Comparison of ENCODE assay signal across 9 cellular contexts in genomic region chrX:131792356-131792749, GRCh38.
DNase-seq lines count a peak whose midpoint lies in the region; ATAC-seq, FAIRE-seq and TF ChIP-seq lines count a peak whose summit lies in the region.
"Had no signal": no experiment of that assay in that cellular context is flagged by ENCODE, and none has a peak within 500 bp of the region (broad histone marks: within the 10 kb centered on the region; RNA-seq: fewer than 3 reads in every experiment).

No MANE protein-coding gene starts in this region.

- H3F3A ChIP-seq in smooth muscle cell (ENCODE audit: low read depth): no peaks in the 10 kb centered on the region

- TF ChIP-seq CTCF in 22Rv1 (IDR thresholded peaks at IDR 0.05) (peak; percentile 18; the same call in 1 of the 2 replicates), bronchial epithelial cell (IDR thresholded peaks at IDR 0.05; ENCODE audit: insufficient read depth, low read length, severe bottlenecking) (no peak), psoas muscle (IDR thresholded peaks at IDR 0.05) (peak; percentile 58), smooth muscle cell (IDR thresholded peaks at IDR 0.05; ENCODE audit: borderline replicate concordance, insufficient read depth, poor library complexity, severe bottlenecking) (no peak)

- DNase-seq in NCI-H1436 treated with DMSO at 0.1 percent for 48 hours (lab: John Stamatoyannopoulos, UW) (peak; percentile 16), bronchial epithelial cell (ENCODE audit: low read depth) (no peak), psoas muscle (peak; percentile 82 to 91), H7 (no peak), smooth muscle cell (lab: John Stamatoyannopoulos, UW; ENCODE audit: unreplicated experiment) (no peak), KG1 (lab: John Stamatoyannopoulos, UW) (no peak)

- peak; percentile 81 for FAIRE-seq in bronchial epithelial cell (lab: Jason Lieb, UNC)
- FAIRE-seq: G401.6 had no signal

- H3K27ac ChIP-seq in 22Rv1 (peak overlapping the region; percentile 90), psoas muscle (peak overlapping the region; percentile 87), smooth muscle cell (ENCODE audit: low read depth) (no peak overlapping the region)

- H3K4me3 ChIP-seq in bronchial epithelial cell (ENCODE audit: low read depth, low read length) (no peak overlapping the region), psoas muscle (peak overlapping the region; percentile 65), H7 (ENCODE audit: insufficient read depth, low read depth, low read length) (no peak overlapping the region), smooth muscle cell (no peak overlapping the region)

- ATAC-seq in GM18873 (IDR thresholded peaks at IDR 0.05; ENCODE audit: low FRiP score, unreplicated experiment) (peak; percentile 68), psoas muscle (peak; percentile 90 to 93 (median 92))

- no peak overlapping the region for H3K9ac ChIP-seq in smooth muscle cell (ENCODE audit: low read depth)

- H3K4me1 ChIP-seq in psoas muscle (no peaks in the 10 kb centered on the region), smooth muscle cell (ENCODE audit: low read depth) (no peaks in the 10 kb centered on the region)

- no peak overlapping the region for H3K4me2 ChIP-seq in smooth muscle cell

- no peaks in the 10 kb centered on the region for H3K9me3 ChIP-seq in psoas muscle
- no peaks in the 10 kb centered on the region for H3K9me3 ChIP-seq in smooth muscle cell (replicated peaks; ENCODE audit: low read depth)

- intact Hi-C loops in psoas muscle (cut with DNase I): loop anchor here in 1 of 2 donors (5.0 kb wide), 1 partner anchor 40 kb away; no protein-coding TSS in a partner anchor

- WGBS in psoas muscle, 3 donors: 47 to 97% (median 90%) methylated on average over 13 of the region's 13 CpGs
- 88% methylated on average over 13 of the region's 13 CpGs for WGBS in smooth muscle cell (ENCODE audit: low lambda C conversion rate)

- H3K36me3 ChIP-seq in bronchial epithelial cell (ENCODE audit: control insufficient read depth, insufficient read depth, low read length) (no peaks in the 10 kb centered on the region), psoas muscle (ENCODE audit: insufficient read depth in 1 of 2, low read depth in 1 of 2) (no peaks in the 10 kb centered on the region), H7 (replicated peaks; ENCODE audit: control insufficient read depth, insufficient read depth, low read length) (peaks cover 39% of the 10 kb centered on the region), smooth muscle cell (ENCODE audit: low read depth) (no peaks in the 10 kb centered on the region)

- H4K20me1 ChIP-seq in smooth muscle cell (ENCODE audit: low read depth): no peaks in the 10 kb centered on the region

- H3K79me2 ChIP-seq in smooth muscle cell (ENCODE audit: low read depth): no peaks in the 10 kb centered on the region

- H2AFZ ChIP-seq in smooth muscle cell (ENCODE audit: low read depth): no peak overlapping the region

- H3K27me3 ChIP-seq in bronchial epithelial cell (ENCODE audit: control insufficient read depth, insufficient read depth, low read length): no peaks in the 10 kb centered on the region
- no peaks in the 10 kb centered on the region for H3K27me3 ChIP-seq in psoas muscle (ENCODE audit: insufficient read depth in 3 of 3, low read length in 2 of 3)
- no peaks in the 10 kb centered on the region for H3K27me3 ChIP-seq in H7 (ENCODE audit: control insufficient read depth, insufficient read depth, low read length)
- H3K27me3 ChIP-seq in smooth muscle cell (ENCODE audit: low read depth): no peaks in the 10 kb centered on the region

Comparison
In these comparisons a context has a peak if more than half of its experiments do, and no peak if none do; other contexts are left out.
1. CTCF ChIP-seq: peak in 22Rv1 (single experiment) and psoas muscle (single experiment); none in bronchial epithelial cell (single experiment) and smooth muscle cell (single experiment).
2. DNase-seq: peak in NCI-H1436 treated with DMSO at 0.1 percent for 48 hours (single experiment) and psoas muscle (2 of 2); none in bronchial epithelial cell (single experiment), H7 (single experiment), smooth muscle cell (single experiment) and KG1 (single experiment).